ENCODE assay signal across 11 cellular contexts in the genomic region with DNA sequence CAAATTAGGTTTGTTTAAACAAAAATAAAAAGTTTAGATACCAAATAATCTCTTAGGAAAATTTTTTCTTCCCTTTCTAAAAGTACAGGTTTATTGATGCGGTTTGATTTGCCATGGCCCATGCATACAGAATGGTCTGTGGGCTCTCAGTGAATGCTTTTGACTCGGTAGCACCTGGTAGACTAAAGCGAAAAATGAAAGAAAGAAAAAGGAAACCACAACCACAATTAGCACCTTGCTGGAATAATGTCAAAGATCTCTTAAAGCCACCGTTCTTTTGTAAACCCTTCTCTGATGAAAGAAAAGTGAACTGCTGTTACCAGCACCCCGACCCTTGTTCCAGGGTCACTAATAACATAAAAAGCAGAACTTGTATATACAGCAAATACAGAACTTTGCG.
DNase-seq lines count a peak whose midpoint lies in the region; ATAC-seq and TF ChIP-seq lines count a peak whose summit lies in the region.
"Had no signal": no experiment of that assay in that cellular context is flagged by ENCODE, and none has a peak within 500 bp of the region (broad histone marks: within the 10 kb centered on the region; RNA-seq: fewer than 3 reads in every experiment).

No MANE protein-coding gene starts in this region.

- CTCF ChIA-PET in activated naive CD4-positive, alpha-beta T cell treated with anti-CD3 and anti-CD28 coated beads, Interleukin-2, amount 10 ng/mL, durations not matched to agents 7 days and 5 days (lab: Charles Lee), result no interaction called here

- TF ChIP-seq EP300 in stomach (IDR thresholded peaks at IDR 0.05) (no peak), suprapubic skin (IDR thresholded peaks at IDR 0.05) (no peak)

- H3K4me1 ChIP-seq in stomach, result peaks cover 9 to 56% (median 41%) of the 10 kb centered on the region in 4 donors
- H3K4me1 ChIP-seq in suprapubic skin, result peaks cover 42% of the 10 kb centered on the region

- H3K4me3 ChIP-seq in stomach (no peak overlapping the region), suprapubic skin (no peak overlapping the region)

- peaks cover 3% of the 10 kb centered on the region for H3K4me1 Mint-ChIP-seq in activated naive CD4-positive, alpha-beta T cell treated with anti-CD3 and anti-CD28 coated beads, Interleukin-2, amount 10 ng/mL, durations not matched to agents 7 days and 5 days

- TF ChIP-seq CTCF in stomach (IDR thresholded peaks at IDR 0.05), result no peak
- no peak for TF ChIP-seq CTCF in suprapubic skin (IDR thresholded peaks at IDR 0.05)

- no peak overlapping the region for H3K27ac Mint-ChIP-seq in activated naive CD4-positive, alpha-beta T cell treated with anti-CD3 and anti-CD28 coated beads, Interleukin-2, amount 10 ng/mL, durations not matched to agents 7 days and 5 days
- H3K27ac Mint-ChIP-seq: activated naive CD8-positive, alpha-beta T cell treated with anti-CD3 and anti-CD28 coated beads, Interleukin-2, amount 10 ng/mL, durations not matched to agents 7 days and 5 days had no signal

- no peaks in the 10 kb centered on the region for H3K36me3 ChIP-seq in stomach
- peaks cover 3% of the 10 kb centered on the region for H3K36me3 ChIP-seq in suprapubic skin

- no peaks in the 10 kb centered on the region for H3K36me3 Mint-ChIP-seq in activated naive CD4-positive, alpha-beta T cell treated with anti-CD3 and anti-CD28 coated beads, Interleukin-2, amount 10 ng/mL, durations not matched to agents 7 days and 5 days
- H3K36me3 Mint-ChIP-seq: activated naive CD8-positive, alpha-beta T cell treated with anti-CD3 and anti-CD28 coated beads, Interleukin-2, amount 10 ng/mL, durations not matched to agents 7 days and 5 days had no signal

- H3K9me3 ChIP-seq in stomach (no peaks in the 10 kb centered on the region), suprapubic skin (no peaks in the 10 kb centered on the region)

- H3K27me3 ChIP-seq in stomach (no peaks in the 10 kb centered on the region), suprapubic skin (no peaks in the 10 kb centered on the region)

- 42 to 55% (median 46%) methylated on average over 6 of the region's 6 CpGs for WGBS in stomach, 5 donors
- WGBS in suprapubic skin, result 58% methylated on average over 6 of the region's 6 CpGs

- no peaks in the 10 kb centered on the region for H3K9me3 Mint-ChIP-seq in activated naive CD4-positive, alpha-beta T cell treated with anti-CD3 and anti-CD28 coated beads, Interleukin-2, amount 10 ng/mL, durations not matched to agents 7 days and 5 days
- H3K9me3 Mint-ChIP-seq: activated naive CD8-positive, alpha-beta T cell treated with anti-CD3 and anti-CD28 coated beads, Interleukin-2, amount 10 ng/mL, durations not matched to agents 7 days and 5 days had no signal

- no peak for TF ChIP-seq POLR2A in stomach (IDR thresholded peaks at IDR 0.05)
- TF ChIP-seq POLR2A in suprapubic skin (IDR thresholded peaks at IDR 0.05), result no peak

- peak; percentile 58 for DNase-seq in RPMI8226
- DNase-seq in stomach, result no peak
- no peak for DNase-seq in A172 (ENCODE audit: low spot score)
- no peak for DNase-seq in suprapubic skin (ENCODE audit: low spot score in 2 of 2)
- no peak for DNase-seq in activated naive CD4-positive, alpha-beta T cell treated with anti-CD3 and anti-CD28 coated beads, Interleukin-2, amount 10 ng/mL, durations not matched to agents 7 days and 5 days
- DNase-seq: activated CD4-positive, alpha-beta T cell treated with anti-CD3 and anti-CD28 coated beads for 48 hours; activated naive CD8-positive, alpha-beta T cell treated with anti-CD3 and anti-CD28 coated beads, Interleukin-2, amount 10 ng/mL, durations not matched to agents 7 days and 5 days; DMS153 had no signal

- H3K4me3 Mint-ChIP-seq in activated naive CD4-positive, alpha-beta T cell treated with anti-CD3 and anti-CD28 coated beads, Interleukin-2, amount 10 ng/mL, durations not matched to agents 7 days and 5 days, result no peak overlapping the region
- H3K4me3 Mint-ChIP-seq: activated naive CD8-positive, alpha-beta T cell treated with anti-CD3 and anti-CD28 coated beads, Interleukin-2, amount 10 ng/mL, durations not matched to agents 7 days and 5 days had no signal

- H3K27me3 Mint-ChIP-seq in activated naive CD4-positive, alpha-beta T cell treated with anti-CD3 and anti-CD28 coated beads, Interleukin-2, amount 10 ng/mL, durations not matched to agents 7 days and 5 days, result no peaks in the 10 kb centered on the region

- ATAC-seq in GM18870 (IDR thresholded peaks at IDR 0.05; ENCODE audit: unreplicated experiment), result peak; percentile 99
- peak; percentile 98 for ATAC-seq in GM21515 (IDR thresholded peaks at IDR 0.05; ENCODE audit: unreplicated experiment)
- ATAC-seq in HG03095 (IDR thresholded peaks at IDR 0.05; ENCODE audit: unreplicated experiment), result peak; percentile 96

- intact Hi-C loops in stomach (cut with DNase I; ENCODE audit: low total_unique reads), result no loop called here

- no peak overlapping the region for H3K27ac ChIP-seq in stomach
- H3K27ac ChIP-seq in suprapubic skin, result no peak overlapping the region
